In genomic region chr5:123813937-123814624, GRCh38 we compare ENCODE assay signal across 8 cellular contexts.
DNase-seq lines count a peak whose midpoint lies in the region; ATAC-seq and TF ChIP-seq lines count a peak whose summit lies in the region.

No MANE protein-coding gene starts in this region.

- peaks cover 70% of the 10 kb centered on the region for H3K4me1 Mint-ChIP-seq in neural crest cell
- no peaks in the 10 kb centered on the region for H3K4me1 Mint-ChIP-seq in activated CD4-positive, alpha-beta T cell treated with anti-CD3 and anti-CD28 coated beads, Interleukin-2, amount 10 ng/mL, durations not matched to agents 7 days and 5 days

- H3K9me3 Mint-ChIP-seq in neural crest cell: no peaks in the 10 kb centered on the region
- H3K9me3 Mint-ChIP-seq in activated CD4-positive, alpha-beta T cell treated with anti-CD3 and anti-CD28 coated beads, Interleukin-2, amount 10 ng/mL, durations not matched to agents 7 days and 5 days: no peaks in the 10 kb centered on the region

- DNase-seq in GM20000 (ENCODE audit: low spot score) (peak; percentile 4), NCI-H2196 treated with DMSO at 0.1 percent for 48 hours (lab: John Stamatoyannopoulos, UW; ENCODE audit: unreplicated experiment) (peak; percentile 47), choroid plexus epithelial cell (ENCODE audit: low read depth) (peak; percentile 54), neural crest cell (ENCODE audit: low read depth, low spot score) (no peak), NCI-H226 (no peak), mucosa of descending colon (no peak)
- no peak for DNase-seq in activated CD4-positive, alpha-beta T cell treated with anti-CD3 and anti-CD28 coated beads, Interleukin-2, amount 10 ng/mL, durations not matched to agents 7 days and 5 days

- CTCF ChIA-PET in activated CD4-positive, alpha-beta T cell treated with anti-CD3 and anti-CD28 coated beads, Interleukin-2, amount 10 ng/mL, durations not matched to agents 7 days and 5 days (lab: Charles Lee): no interaction called here

- peak overlapping the region; percentile 78 for H3K4me3 Mint-ChIP-seq in neural crest cell
- H3K4me3 Mint-ChIP-seq in activated CD4-positive, alpha-beta T cell treated with anti-CD3 and anti-CD28 coated beads, Interleukin-2, amount 10 ng/mL, durations not matched to agents 7 days and 5 days: no peak overlapping the region

- H3K36me3 Mint-ChIP-seq in neural crest cell (ENCODE audit: low read depth): no peaks in the 10 kb centered on the region
- no peaks in the 10 kb centered on the region for H3K36me3 Mint-ChIP-seq in activated CD4-positive, alpha-beta T cell treated with anti-CD3 and anti-CD28 coated beads, Interleukin-2, amount 10 ng/mL, durations not matched to agents 7 days and 5 days (ENCODE audit: low read depth)

- H3K9me3 ChIP-seq in mucosa of descending colon: no peaks in the 10 kb centered on the region

- ATAC-seq in GM21367 (IDR thresholded peaks at IDR 0.05; ENCODE audit: unreplicated experiment) (no peak), mucosa of descending colon (no peak)

- no peak overlapping the region for H3K4me3 ChIP-seq in choroid plexus epithelial cell (ENCODE audit: low read depth, low read length)
- H3K4me3 ChIP-seq in mucosa of descending colon: no peak overlapping the region

- H3K4me1 ChIP-seq in mucosa of descending colon (ENCODE audit: low read depth): peaks cover 10% of the 10 kb centered on the region

- intact Hi-C loops in mucosa of descending colon (cut with DNase I, micrococcal nuclease): no loop called here

- POLR2A ChIA-PET in activated CD4-positive, alpha-beta T cell treated with anti-CD3 and anti-CD28 coated beads, Interleukin-2, amount 10 ng/mL, durations not matched to agents 7 days and 5 days (lab: Charles Lee): interaction anchor here (1.1 kb wide), 1 partner anchor 12 kb away, joined by 3 read pairs; no protein-coding TSS in a partner anchor

- H3K36me3 ChIP-seq in mucosa of descending colon (ENCODE audit: low read depth): no peaks in the 10 kb centered on the region

- TF ChIP-seq CTCF in GM20000 (IDR thresholded peaks at IDR 0.05; ENCODE audit: extremely low read depth, missing control alignments): no peak
- no peak for TF ChIP-seq CTCF in choroid plexus epithelial cell (conservative IDR thresholded peaks at IDR 0.05; ENCODE audit: low read depth, low read length)
- TF ChIP-seq CTCF in neural crest cell (conservative IDR thresholded peaks at IDR 0.05): no peak
- TF ChIP-seq CTCF in mucosa of descending colon (IDR thresholded peaks at IDR 0.05): no peak

- H3K27me3 Mint-ChIP-seq in neural crest cell (ENCODE audit: low read depth): no peaks in the 10 kb centered on the region
- H3K27me3 Mint-ChIP-seq in activated CD4-positive, alpha-beta T cell treated with anti-CD3 and anti-CD28 coated beads, Interleukin-2, amount 10 ng/mL, durations not matched to agents 7 days and 5 days: no peaks in the 10 kb centered on the region

- H3K27ac Mint-ChIP-seq in neural crest cell (ENCODE audit: unreplicated experiment): peak overlapping the region; percentile 94
- no peak overlapping the region for H3K27ac Mint-ChIP-seq in activated CD4-positive, alpha-beta T cell treated with anti-CD3 and anti-CD28 coated beads, Interleukin-2, amount 10 ng/mL, durations not matched to agents 7 days and 5 days

Comparison
In these comparisons a context has a peak if more than half of its experiments do, and no peak if none do; other contexts are left out.
1. DNase-seq: peak in GM20000 (single experiment), NCI-H2196 treated with DMSO at 0.1 percent for 48 hours (single experiment) and choroid plexus epithelial cell (single experiment); none in neural crest cell (single experiment), NCI-H226 (single experiment), activated CD4-positive, alpha-beta T cell treated with anti-CD3 and anti-CD28 coated beads, Interleukin-2, amount 10 ng/mL, durations not matched to agents 7 days and 5 days (single experiment) and mucosa of descending colon (0 of 3).